8 cellular contexts compared by ENCODE assay signal in genomic region chr2:127649684-127650040, GRCh38. TPM values are rescaled to one million over a fixed set of nuclear protein-coding genes. Genes with fewer than 3 reads are reported as not detected.
DNase-seq lines count a peak whose midpoint lies in the region; ATAC-seq, FAIRE-seq and TF ChIP-seq lines count a peak whose summit lies in the region.

No MANE protein-coding gene starts in this region.

- peaks cover 8% of the 10 kb centered on the region for H3K4me1 ChIP-seq in keratinocyte (ENCODE audit: control insufficient read depth, extremely low read depth, insufficient read depth, low read length)

- no peaks in the 10 kb centered on the region for H3K79me2 ChIP-seq in keratinocyte (ENCODE audit: control insufficient read depth, insufficient read depth, low read length)

- no peak overlapping the region for H3K4me2 ChIP-seq in keratinocyte (ENCODE audit: control insufficient read depth, extremely low read depth, insufficient read depth, low read depth, low read length)

- H3K9me1 ChIP-seq in keratinocyte (ENCODE audit: control insufficient read depth, extremely low read depth, insufficient read depth, low read length), result no peaks in the 10 kb centered on the region

- H3K9me3 Mint-ChIP-seq in activated B cell treated with CpG ODN at 0.5 μM for 24 hours, result no peaks in the 10 kb centered on the region

- H4K20me1 ChIP-seq in keratinocyte (ENCODE audit: control insufficient read depth, extremely low read depth, insufficient read depth, low read length), result no peaks in the 10 kb centered on the region

- dilution Hi-C loops in keratinocyte (cut with MboI; ENCODE audit: extremely low pct_ligation_motif_present, low sequenced_read_pairs), result no loop called here

- POLR2A ChIA-PET in activated B cell treated with CpG ODN at 0.5 μM for 24 hours (lab: Charles Lee), result interaction anchor here (0.9 to 4.5 kb wide), 6 partner anchors 8 to 58 kb away, joined by 3 to 34 read pairs (median 5); partner anchors contain the start of gene SFT2D3

- peak; percentile 58 for ATAC-seq in HG02642 (IDR thresholded peaks at IDR 0.05; ENCODE audit: poor library complexity, unreplicated experiment)
- peak; percentile 80 for ATAC-seq in activated B cell treated with CpG ODN at 0.5 μM for 24 hours (ENCODE audit: low read depth)

- no peak overlapping the region for H2AFZ ChIP-seq in keratinocyte (ENCODE audit: control insufficient read depth, low read length)

- H3K36me3 Mint-ChIP-seq in activated B cell treated with CpG ODN at 0.5 μM for 24 hours (ENCODE audit: low read depth), result no peaks in the 10 kb centered on the region

- CTCF ChIA-PET in activated B cell treated with CpG ODN at 0.5 μM for 24 hours (lab: Charles Lee), result interaction anchor here (0.6 to 11.3 kb wide), 17 partner anchors 9 to 162 kb away, joined by 3 to 289 read pairs (median 4); partner anchors contain the start of gene IWS1

- no peak overlapping the region for H3K9ac ChIP-seq in keratinocyte (ENCODE audit: control insufficient read depth, extremely low read depth, insufficient read depth, low read length)

- no peak overlapping the region for H3K27ac ChIP-seq in keratinocyte (ENCODE audit: control insufficient read depth, insufficient read depth, low read length)

- no peaks in the 10 kb centered on the region for H3K27me3 Mint-ChIP-seq in activated B cell treated with CpG ODN at 0.5 μM for 24 hours

- no peak overlapping the region for H3K27ac Mint-ChIP-seq in activated B cell treated with CpG ODN at 0.5 μM for 24 hours

- H3K4me3 Mint-ChIP-seq in activated B cell treated with CpG ODN at 0.5 μM for 24 hours, result peak overlapping the region; percentile 52

- H3K36me3 ChIP-seq in bronchial epithelial cell (ENCODE audit: control insufficient read depth, insufficient read depth, low read length) (no peaks in the 10 kb centered on the region), keratinocyte (ENCODE audit: control insufficient read depth in 2 of 2, extremely low read depth in 1 of 2, insufficient read depth in 2 of 2, low read length in 2 of 2) (no peaks in the 10 kb centered on the region)

- no peak overlapping the region for H3K4me3 ChIP-seq in bronchial epithelial cell (ENCODE audit: low read depth, low read length)
- no peak overlapping the region for H3K4me3 ChIP-seq in keratinocyte (ENCODE audit: control insufficient read depth in 2 of 3, extremely low read depth in 1 of 3, insufficient read depth in 2 of 3, low read depth in 1 of 3, low read length in 3 of 3)

- no peaks in the 10 kb centered on the region for H3K9me3 ChIP-seq in keratinocyte (ENCODE audit: control insufficient read depth, low read depth, low read length)

- intact Hi-C loops in activated B cell treated with CpG ODN at 0.5 μM for 24 hours (cut with micrococcal nuclease), result loop anchor here (1.0 to 2.0 kb wide), 5 partner anchors 17 to 123 kb away; partner anchors contain the start of genes IWS1 and SFT2D3

- DNase-seq in GDM1 (lab: John Stamatoyannopoulos, UW) (peak; percentile 58), NCI-H2171 treated with DMSO at 0.1 percent for 48 hours (lab: John Stamatoyannopoulos, UW) (peak; percentile 37), activated B cell treated with CpG ODN at 0.5 μM for 24 hours (peak; percentile 68), bronchial epithelial cell (ENCODE audit: low read depth) (peak; percentile 57), keratinocyte (ENCODE audit: low read depth, low spot score) (peak; percentile 36), mesenteric fat pad (ENCODE audit: low spot score) (no peak)
- peak; percentile 59 to 87 for DNase-seq in stimulated activated CD4-positive, alpha-beta T cell treated with anti-CD3 and anti-CD28 coated beads, Interleukin-15, amount 100 ng/mL, for 48 hours (ENCODE audit: low read depth in 2 of 2)

- H3K4me1 Mint-ChIP-seq in activated B cell treated with CpG ODN at 0.5 μM for 24 hours, result peaks cover 63% of the 10 kb centered on the region

- H3K27me3 ChIP-seq in bronchial epithelial cell (ENCODE audit: control insufficient read depth, insufficient read depth, low read length) (peaks cover 1% of the 10 kb centered on the region), keratinocyte (ENCODE audit: control insufficient read depth, extremely low read depth, insufficient read depth, low read length) (no peaks in the 10 kb centered on the region)

- TF ChIP-seq CTCF in activated B cell treated with CpG ODN at 0.5 μM for 24 hours (IDR thresholded peaks at IDR 0.05), result no peak
- peak; percentile 88 for TF ChIP-seq CTCF in bronchial epithelial cell (IDR thresholded peaks at IDR 0.05; ENCODE audit: insufficient read depth, low read length, severe bottlenecking)
- peak; percentile 86 to 90 (median 89) for TF ChIP-seq CTCF in keratinocyte (optimal IDR thresholded peaks at IDR 0.05 in 1 of 3, IDR thresholded peaks at IDR 0.05 in 1 of 3, conservative IDR thresholded peaks at IDR 0.05 in 1 of 3; ENCODE audit: extremely low read depth in 1 of 3, insufficient read depth in 2 of 3, low read length in 3 of 3)

- FAIRE-seq in bronchial epithelial cell (lab: Jason Lieb, UNC) (no peak), keratinocyte (lab: Jason Lieb, UNC) (peak; percentile 79)

RNA-seq across cellular contexts. Expression of gene GPR17, which starts 3.7 kb away (rescaled TPM):
- total RNA-seq in activated B cell treated with CpG ODN at 0.5 μM for 24 hours (not detected in 2 replicates), bronchial epithelial cell (not detected in 2 replicates), mesenteric fat pad (not detected)
- polyA plus RNA-seq in keratinocyte, result not detected in 3 replicates
- polyA plus RNA-seq in keratinocyte (2011; ENCODE audit: low read depth), result not detected
- not detected in 2 replicates for polyA plus RNA-seq in keratinocyte (2011; cell fraction: cytosol; rRNA removed)
- not detected in 2 replicates for polyA plus RNA-seq in keratinocyte (2011; cell fraction: nucleus; rRNA removed)
- polyA plus RNA-seq in keratinocyte (2012; ENCODE audit: low replicate concordance), result not detected in 2 replicates
- 0.58 TPM in 1 of 3 replicates, not detected in the others for polyA minus RNA-seq in keratinocyte
- polyA minus RNA-seq in keratinocyte (2011; cell fraction: cytosol; rRNA and poly(A)+ RNA removed), result not detected
- not detected in 2 replicates for polyA minus RNA-seq in keratinocyte (2011; cell fraction: nucleus; rRNA and poly(A)+ RNA removed)

RNA-seq across cellular contexts. Expression of gene LIMS2, which starts 25.7 kb away (rescaled TPM):
- total RNA-seq in activated B cell treated with CpG ODN at 0.5 μM for 24 hours (5.1 and 5.3 TPM in 2 replicates), bronchial epithelial cell (0.79 TPM in 1 of 2 replicates, not detected in the other), mesenteric fat pad (70.6 TPM)
- not detected in 3 replicates for polyA plus RNA-seq in keratinocyte
- polyA plus RNA-seq in keratinocyte (2011; ENCODE audit: low read depth), result not detected
- polyA plus RNA-seq in keratinocyte (2011; cell fraction: cytosol; rRNA removed), result 0.05 and 0.11 TPM in 2 replicates
- 0.10 and 0.39 TPM in 2 replicates for polyA plus RNA-seq in keratinocyte (2011; cell fraction: nucleus; rRNA removed)
- polyA plus RNA-seq in keratinocyte (2012; ENCODE audit: low replicate concordance), result 0.24 TPM in 1 of 2 replicates, not detected in the other
- 0.06 TPM in 1 of 3 replicates, not detected in the others for polyA minus RNA-seq in keratinocyte
- not detected for polyA minus RNA-seq in keratinocyte (2011; cell fraction: cytosol; rRNA and poly(A)+ RNA removed)
- not detected in 2 replicates for polyA minus RNA-seq in keratinocyte (2011; cell fraction: nucleus; rRNA and poly(A)+ RNA removed)

RNA-seq across cellular contexts. Expression of gene SFT2D3, which starts 51.6 kb away (rescaled TPM):
- 9.6 and 10.1 TPM in 2 replicates for total RNA-seq in activated B cell treated with CpG ODN at 0.5 μM for 24 hours
- 3.2 and 5.0 TPM in 2 replicates for total RNA-seq in bronchial epithelial cell
- 1.8 to 2.4 TPM (median 2.3 TPM) in 3 replicates for polyA plus RNA-seq in keratinocyte
- 1.2 TPM for polyA plus RNA-seq in keratinocyte (2011; ENCODE audit: low read depth)
- polyA plus RNA-seq in keratinocyte (2011; cell fraction: cytosol; rRNA removed), result 1.1 and 1.7 TPM in 2 replicates
- 2.2 TPM in 2 replicates for polyA plus RNA-seq in keratinocyte (2011; cell fraction: nucleus; rRNA removed)
- not detected in 2 replicates for polyA plus RNA-seq in keratinocyte (2012; ENCODE audit: low replicate concordance)
- 0.59 to 0.86 TPM (median 0.69 TPM) in 3 replicates for polyA minus RNA-seq in keratinocyte
- polyA minus RNA-seq in keratinocyte (2011; cell fraction: cytosol; rRNA and poly(A)+ RNA removed), result 1.9 TPM
- 0.93 and 1.1 TPM in 2 replicates for polyA minus RNA-seq in keratinocyte (2011; cell fraction: nucleus; rRNA and poly(A)+ RNA removed)
- 4.2 TPM for total RNA-seq in mesenteric fat pad

Comparison
In these comparisons a context has a peak if more than half of its experiments do, and no peak if none do; other contexts are left out.
1. RNA of gene LIMS2, which starts 25.7 kb away (total RNA-seq): 70.6 TPM in mesenteric fat pad (single experiment); 5.1 to 5.3 TPM in activated B cell treated with CpG ODN at 0.5 μM for 24 hours and 0.79 TPM in bronchial epithelial cell; every median in the first group is over 10 times any median in the second.